Comparison of ENCODE assay signal across 22 cellular contexts in the genomic region with DNA sequence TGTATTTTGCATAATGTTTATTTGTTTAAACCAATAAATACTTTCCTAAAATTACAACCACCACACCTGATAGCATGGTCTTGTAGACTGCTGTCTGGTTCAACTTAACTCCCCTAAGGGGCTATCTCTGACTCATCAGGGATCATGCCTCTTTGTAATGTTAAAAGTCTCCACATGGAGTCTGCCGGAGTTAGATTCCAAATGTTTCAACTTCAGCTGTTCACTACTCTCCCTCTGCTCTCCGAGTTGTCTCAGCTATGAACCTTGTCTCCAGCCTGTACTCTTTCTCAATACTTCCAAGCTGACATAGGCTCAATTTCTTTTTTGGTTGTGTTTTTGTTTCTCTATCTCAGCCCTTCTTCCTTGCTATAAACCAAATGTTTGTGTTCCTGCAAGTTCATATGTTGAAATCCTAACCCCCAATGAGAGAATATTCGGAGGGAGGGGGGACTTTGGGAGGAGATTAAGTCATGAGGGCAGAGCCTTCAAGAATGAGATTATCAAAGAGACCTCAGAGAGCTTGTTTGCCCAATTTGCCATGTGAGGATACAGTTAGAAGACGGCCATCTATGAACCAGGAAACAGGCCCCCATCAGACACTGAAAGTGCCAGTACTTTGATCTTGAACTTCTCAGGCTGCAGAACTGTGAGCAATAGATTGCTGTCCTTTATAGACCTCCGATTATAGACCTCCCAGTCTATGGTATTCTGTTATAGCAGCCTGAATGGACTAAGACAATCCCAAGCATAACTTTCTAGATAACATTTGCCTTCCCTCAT.
DNase-seq lines count a peak whose midpoint lies in the region; ATAC-seq and TF ChIP-seq lines count a peak whose summit lies in the region.
"Had no signal": no experiment of that assay in that cellular context is flagged by ENCODE, and none has a peak within 500 bp of the region (broad histone marks: within the 10 kb centered on the region; RNA-seq: fewer than 3 reads in every experiment).

No MANE protein-coding gene starts in this region.

- no peaks in the 10 kb centered on the region for H4K20me1 ChIP-seq in DND-41 (ENCODE audit: insufficient read depth, low read length)

- POLR2A ChIA-PET in naive thymus-derived CD4-positive, alpha-beta T cell (lab: Charles Lee) = interaction anchor here (0.7 to 1.0 kb wide), 3 partner anchors 9 to 1593 kb away, joined by 3 read pairs; no protein-coding TSS in a partner anchor

- no peak overlapping the region for H3K4me3 ChIP-seq in DND-41 (ENCODE audit: low read depth in 1 of 2, low read length in 2 of 2)
- H3K4me3 ChIP-seq in Jurkat, Clone E6-1 (ENCODE audit: low read length) = no peak overlapping the region
- no peak overlapping the region for H3K4me3 ChIP-seq in naive thymus-derived CD4-positive, alpha-beta T cell (ENCODE audit: low read length)
- H3K4me3 ChIP-seq: right lobe of liver, SJCRH30 had no signal

- no peak overlapping the region for H3K4me2 ChIP-seq in DND-41 (ENCODE audit: insufficient read depth, low read length)

- peak overlapping the region; percentile 51 for H2AFZ ChIP-seq in DND-41 (ENCODE audit: low read depth, low read length)

- H3K36me3 ChIP-seq in DND-41 (ENCODE audit: insufficient read depth, low read length) = no peaks in the 10 kb centered on the region
- H3K36me3 ChIP-seq in naive thymus-derived CD4-positive, alpha-beta T cell (ENCODE audit: control insufficient read depth in 2 of 3, insufficient read depth in 3 of 3, low read length in 3 of 3) = no peaks in the 10 kb centered on the region
- H3K36me3 ChIP-seq: brain microvascular endothelial cell, neutrophil, right lobe of liver, SJCRH30 had no signal

- H3K27me3 Mint-ChIP-seq in naive thymus-derived CD4-positive, alpha-beta T cell = peaks cover 0 to 3% (median 0%) of the 10 kb centered on the region in 5 donors
- H3K27me3 Mint-ChIP-seq: activated B cell treated with CpG ODN at 0.5 μM for 24 hours; activated naive CD8-positive, alpha-beta T cell treated with anti-CD3 and anti-CD28 coated beads, Interleukin-2, amount 10 ng/mL, durations not matched to agents 7 days and 5 days; CD4-positive, alpha-beta memory T cell; stimulated activated naive CD8-positive, alpha-beta T cell treated with anti-CD3 and anti-CD28 coated beads, Interleukin-15, Interleukin-2, amounts not matched to agents 100 ng/mL and 50 ng/mL, for 24 hours had no signal

- no peaks in the 10 kb centered on the region for H3K27me3 ChIP-seq in DND-41 (ENCODE audit: insufficient read depth, low read length, poor library complexity)
- H3K27me3 ChIP-seq in naive thymus-derived CD4-positive, alpha-beta T cell (ENCODE audit: control insufficient read depth in 2 of 2, insufficient read depth in 2 of 2, low read length in 2 of 2) = no peaks in the 10 kb centered on the region
- H3K27me3 ChIP-seq: brain microvascular endothelial cell, neutrophil, right lobe of liver, SJCRH30 had no signal

- peak overlapping the region in 1 of 10 donors; percentile 11 for H3K4me3 Mint-ChIP-seq in naive thymus-derived CD4-positive, alpha-beta T cell
- H3K4me3 Mint-ChIP-seq: activated B cell treated with CpG ODN at 0.5 μM for 24 hours; activated CD8-positive, alpha-beta T cell treated with anti-CD3 and anti-CD28 coated beads, Interleukin-2, amount 10 ng/mL, durations not matched to agents 7 days and 5 days; activated naive CD8-positive, alpha-beta T cell treated with anti-CD3 and anti-CD28 coated beads, Interleukin-2, amount 10 ng/mL, durations not matched to agents 7 days and 5 days; activated T-cell treated with anti-CD3 and anti-CD28 coated beads, Interleukin-2, amount 50 U/mL, for 72 hours; CD4-positive, alpha-beta memory T cell; stimulated activated naive CD8-positive, alpha-beta T cell treated with anti-CD3 and anti-CD28 coated beads, Interleukin-15, Interleukin-2, amounts not matched to agents 100 ng/mL and 50 ng/mL, for 24 hours had no signal

- peak overlapping the region; percentile 22; the same call in 1 of the 2 replicates for H3K27ac ChIP-seq in DND-41 (ENCODE audit: low read length)
- H3K27ac ChIP-seq in naive thymus-derived CD4-positive, alpha-beta T cell (ENCODE audit: low read depth, low read length) = no peak overlapping the region
- H3K27ac ChIP-seq: brain microvascular endothelial cell, neutrophil, right lobe of liver, SJCRH30 had no signal

- CTCF ChIA-PET in naive thymus-derived CD4-positive, alpha-beta T cell (lab: Charles Lee) = no interaction called here

- intact Hi-C loops in naive thymus-derived CD4-positive, alpha-beta T cell (cut with micrococcal nuclease) = no loop called here

- ATAC-seq in DND-41 (ENCODE audit: insufficient read depth, low read depth) = peak; percentile 78
- no peak for ATAC-seq in naive thymus-derived CD4-positive, alpha-beta T cell
- no peak for ATAC-seq in HG02571 (IDR thresholded peaks at IDR 0.05; ENCODE audit: unreplicated experiment)
- ATAC-seq: activated CD8-positive, alpha-beta T cell treated with anti-CD3 and anti-CD28 coated beads, Interleukin-2, amount 10 ng/mL, durations not matched to agents 7 days and 5 days; activated T-cell treated with anti-CD3 and anti-CD28 coated beads, Interleukin-2, amount 50 U/mL, for 72 hours; esophagus mucosa; right lobe of liver had no signal

- no peaks in the 10 kb centered on the region for H3K36me3 Mint-ChIP-seq in naive thymus-derived CD4-positive, alpha-beta T cell
- H3K36me3 Mint-ChIP-seq: activated naive CD8-positive, alpha-beta T cell treated with anti-CD3 and anti-CD28 coated beads, Interleukin-2, amount 10 ng/mL, durations not matched to agents 7 days and 5 days; CD4-positive, alpha-beta memory T cell had no signal

- no peaks in the 10 kb centered on the region for H3K9me3 Mint-ChIP-seq in naive thymus-derived CD4-positive, alpha-beta T cell
- H3K9me3 Mint-ChIP-seq: activated B cell treated with CpG ODN at 0.5 μM for 24 hours; activated naive CD8-positive, alpha-beta T cell treated with anti-CD3 and anti-CD28 coated beads, Interleukin-2, amount 10 ng/mL, durations not matched to agents 7 days and 5 days; activated T-cell treated with anti-CD3 and anti-CD28 coated beads, Interleukin-2, amount 50 U/mL, for 72 hours; stimulated activated naive CD8-positive, alpha-beta T cell treated with anti-CD3 and anti-CD28 coated beads, Interleukin-15, Interleukin-2, amounts not matched to agents 100 ng/mL and 50 ng/mL, for 24 hours had no signal

- peak overlapping the region in 5 of 9 donors; percentile 1 to 56 (median 23) for H3K27ac Mint-ChIP-seq in naive thymus-derived CD4-positive, alpha-beta T cell
- H3K27ac Mint-ChIP-seq: activated B cell treated with CpG ODN at 0.5 μM for 24 hours; activated CD8-positive, alpha-beta T cell treated with anti-CD3 and anti-CD28 coated beads, Interleukin-2, amount 10 ng/mL, durations not matched to agents 7 days and 5 days; activated naive CD8-positive, alpha-beta T cell treated with anti-CD3 and anti-CD28 coated beads, Interleukin-2, amount 10 ng/mL, durations not matched to agents 7 days and 5 days; activated T-cell treated with anti-CD3 and anti-CD28 coated beads, Interleukin-2, amount 50 U/mL, for 72 hours; stimulated activated naive CD8-positive, alpha-beta T cell treated with anti-CD3 and anti-CD28 coated beads, Interleukin-15, Interleukin-2, amounts not matched to agents 100 ng/mL and 50 ng/mL, for 24 hours had no signal

- H3K4me1 ChIP-seq in DND-41 (ENCODE audit: insufficient read depth, low read length) = peaks cover 10% of the 10 kb centered on the region
- H3K4me1 ChIP-seq in naive thymus-derived CD4-positive, alpha-beta T cell (ENCODE audit: control insufficient read depth in 2 of 2, insufficient read depth in 2 of 2, low read length in 2 of 2) = peaks cover 0 to 9% of the 10 kb centered on the region in 2 donors
- H3K4me1 ChIP-seq: right lobe of liver, SJCRH30 had no signal

- no peak for TF ChIP-seq CTCF in DND-41 (IDR thresholded peaks at IDR 0.05; ENCODE audit: borderline replicate concordance, extremely low read depth, low read length, poor library complexity, severe bottlenecking)

- H3K9ac ChIP-seq in DND-41 (ENCODE audit: low read depth, low read length) = no peak overlapping the region

- DNase-seq in DND-41 (peak; percentile 27), fibroblast of peridontal ligament (ENCODE audit: extremely low read depth) (peak; percentile 8), ureter (ENCODE audit: low spot score) (no peak), epidermal melanocyte (ENCODE audit: insufficient read length, low spot score) (no peak), UCSD-AML1 (lab: John Stamatoyannopoulos, UW; ENCODE audit: unreplicated experiment) (no peak)
- DNase-seq in Jurkat, Clone E6-1 (ENCODE audit: low read depth, low spot score) = peak; percentile 15
- DNase-seq in naive thymus-derived CD4-positive, alpha-beta T cell = peak in 2 of 9 donors; percentile 12 to 17
- DNase-seq: activated B cell treated with CpG ODN at 0.5 μM for 24 hours; activated CD8-positive, alpha-beta T cell treated with anti-CD3 and anti-CD28 coated beads, Interleukin-2, amount 10 ng/mL, durations not matched to agents 7 days and 5 days; activated naive CD8-positive, alpha-beta T cell treated with anti-CD3 and anti-CD28 coated beads, Interleukin-2, amount 10 ng/mL, durations not matched to agents 7 days and 5 days; activated T-cell treated with anti-CD3 and anti-CD28 coated beads, Interleukin-2, amount 50 U/mL, for 72 hours; brain microvascular endothelial cell; CD4-positive, alpha-beta memory T cell; head of caudate nucleus; NCI-H187 treated with DMSO at 0.1 percent for 48 hours; NCI-H446 treated with DMSO at 0.1 percent for 48 hours; right lobe of liver had no signal

- H3K9me3 ChIP-seq in DND-41 (ENCODE audit: insufficient read depth, low read length, severe bottlenecking) = no peaks in the 10 kb centered on the region
- no peaks in the 10 kb centered on the region for H3K9me3 ChIP-seq in naive thymus-derived CD4-positive, alpha-beta T cell (ENCODE audit: control insufficient read depth in 2 of 3, low read length in 3 of 3)
- H3K9me3 ChIP-seq: neutrophil, right lobe of liver, SJCRH30 had no signal

- peaks cover 3 to 16% (median 14%) of the 10 kb centered on the region in 7 donors for H3K4me1 Mint-ChIP-seq in naive thymus-derived CD4-positive, alpha-beta T cell
- H3K4me1 Mint-ChIP-seq: activated B cell treated with CpG ODN at 0.5 μM for 24 hours had no signal

- H3K79me2 ChIP-seq in DND-41 (ENCODE audit: insufficient read depth, low read length) = no peaks in the 10 kb centered on the region

Comparison
In these comparisons a context has a peak if more than half of its experiments do, and no peak if none do; other contexts are left out.
1. DNase-seq: peak in DND-41 (single experiment), Jurkat, Clone E6-1 (single experiment) and fibroblast of peridontal ligament (single experiment); none in ureter (single experiment), epidermal melanocyte (single experiment) and UCSD-AML1 (single experiment).